17 cellular contexts compared by ENCODE assay signal in the genomic region with DNA sequence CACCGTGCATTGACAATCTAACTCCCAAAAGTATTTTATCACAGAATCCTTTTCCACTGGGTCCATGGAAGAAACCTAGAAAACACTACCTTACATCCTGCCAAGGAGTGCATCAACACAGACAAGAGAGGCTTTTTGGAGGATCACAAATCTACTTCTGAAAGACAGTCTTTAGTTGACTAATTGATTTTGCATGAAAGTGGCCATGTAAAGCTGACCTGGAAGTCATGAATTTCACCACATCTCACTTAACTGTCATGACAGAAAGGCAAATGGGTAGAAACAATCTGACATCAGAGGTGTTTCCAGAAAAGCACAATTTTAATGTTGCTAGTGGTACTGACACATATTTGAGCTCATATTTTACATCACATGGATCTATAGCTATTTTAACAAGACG.
"Had no signal": no experiment of that assay in that cellular context is flagged by ENCODE, and none has a peak within 500 bp of the region (broad histone marks: within the 10 kb centered on the region; RNA-seq: fewer than 3 reads in every experiment).

No MANE protein-coding gene starts in this region.

- H3K9me3 ChIP-seq: body of pancreas, gastroesophageal sphincter, heart left ventricle, left lung, psoas muscle, thoracic aorta, upper lobe of left lung had no signal

- H3K27me3 ChIP-seq: body of pancreas, gastroesophageal sphincter, heart left ventricle, left lung, upper lobe of left lung had no signal

- H3K27me3 Mint-ChIP-seq: memory B cell had no signal

- H3K4me3 Mint-ChIP-seq: memory B cell had no signal

- H3K9me3 Mint-ChIP-seq: memory B cell had no signal

- FAIRE-seq: colon had no signal

- H3K27ac ChIP-seq: body of pancreas, psoas muscle, SK-N-MC, thoracic aorta, upper lobe of left lung had no signal

- ATAC-seq: body of pancreas, gastroesophageal sphincter, psoas muscle, right cardiac atrium had no signal

- H3K36me3 Mint-ChIP-seq: memory B cell had no signal

- H3K4me1 Mint-ChIP-seq: memory B cell had no signal

- DNase-seq: activated CD4-positive, alpha-beta T cell treated with anti-CD3 and anti-CD28 coated beads, Interleukin-2, amount 50 U/mL, for 4 hours; activated CD4-positive, CD25-positive, alpha-beta regulatory T cell treated with anti-CD3 and anti-CD28 coated beads, Interleukin-2, amount 50 U/mL, for 72 hours; activated gamma-delta T cell treated with Interleukin-2 at 50 U/mL for 16 hours; body of pancreas; caudate nucleus; erythroblast; heart left ventricle; left lung; psoas muscle; right cardiac atrium; T1000; upper lobe of left lung had no signal

- H3K27ac Mint-ChIP-seq: memory B cell had no signal
